4 cellular contexts compared by ENCODE assay signal in the genomic region with DNA sequence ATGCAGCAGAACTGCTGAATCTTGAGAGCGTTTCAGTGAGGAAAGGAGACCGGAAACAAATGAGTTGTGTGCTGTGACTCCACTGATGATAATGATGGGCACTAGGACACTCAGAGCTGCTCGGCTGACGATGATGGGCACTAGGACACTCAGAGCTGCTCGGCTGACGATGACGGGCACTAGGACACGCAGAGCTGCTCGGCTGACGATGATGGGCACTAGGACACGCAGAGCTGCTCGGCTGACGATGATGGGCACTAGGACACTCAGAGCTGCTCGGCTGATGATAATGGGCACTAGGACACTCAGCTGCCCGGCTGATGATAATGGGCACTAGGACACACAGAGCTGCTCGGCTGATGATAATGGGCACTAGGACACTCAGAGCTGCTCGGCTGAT. TPM values are rescaled to one million over a fixed set of nuclear protein-coding genes. Genes with fewer than 3 reads are reported as not detected.
"Had no signal": no experiment of that assay in that cellular context is flagged by ENCODE, and none has a peak within 500 bp of the region (broad histone marks: within the 10 kb centered on the region; RNA-seq: fewer than 3 reads in every experiment).

No MANE protein-coding gene starts in this region.

RNA-seq across cellular contexts. Expression of a gene that starts 31.3 kb away (rescaled TPM):
- total RNA-seq: activated CD8-positive, alpha-beta memory T cell treated with anti-CD3 and anti-CD28 coated beads, Interleukin-2, amount 10 ng/mL, durations not matched to agents 7 days and 5 days; activated CD8-positive, alpha-beta T cell treated with anti-CD3 and anti-CD28 coated beads, Interleukin-2, amount 10 ng/mL, durations not matched to agents 7 days and 5 days; activated naive CD4-positive, alpha-beta T cell treated with anti-CD3 and anti-CD28 coated beads for 36 hours; activated T-helper 1 cell treated with anti-CD3 and anti-CD28 coated beads, Interleukin-12 subunit alpha, Interleukin-12 subunit beta, Interleukin-2, Interleukin-4 antibody, amounts not matched to agents 30 ng/mL and 10 ng/mL and 1 ng/mL, durations not matched to agents 14 hours and 24 hours and 36 hours had no signal
